In the genomic region with DNA sequence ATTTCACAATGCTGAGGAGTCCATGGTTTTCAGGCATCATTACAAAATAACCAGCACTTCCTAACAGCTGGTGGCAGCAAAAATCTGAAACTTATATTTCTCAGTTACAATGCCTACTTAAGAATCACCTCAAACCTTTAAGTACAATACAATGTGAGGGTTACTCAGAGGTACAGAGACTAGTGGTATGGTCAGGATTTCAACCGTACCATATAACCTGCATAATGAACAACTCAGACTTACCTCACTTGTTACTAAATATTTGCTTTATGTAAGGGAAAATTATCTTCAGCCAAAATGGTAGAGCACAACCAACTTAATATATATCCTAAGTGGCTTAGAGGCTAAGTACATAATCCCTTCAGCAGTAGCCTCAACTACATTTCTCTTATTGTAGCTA, we compare ENCODE assay signal across 19 cellular contexts.
"Had no signal": no experiment of that assay in that cellular context is flagged by ENCODE, and none has a peak within 500 bp of the region (broad histone marks: within the 10 kb centered on the region; RNA-seq: fewer than 3 reads in every experiment).

No MANE protein-coding gene starts in this region.

- H3K36me3 ChIP-seq: left ventricle myocardium inferior, lower lobe of right lung, right atrium auricular region, sigmoid colon had no signal

- H3K4me3 Mint-ChIP-seq: endodermal cell, immature natural killer cell, memory B cell, mesothelial cell of epicardium, natural killer cell, neural crest cell had no signal

- H3K27ac ChIP-seq: coronary artery, left ventricle myocardium inferior, lower lobe of right lung, right atrium auricular region, sigmoid colon had no signal

- H3K27me3 Mint-ChIP-seq: memory B cell had no signal

- H3K27me3 ChIP-seq: right atrium auricular region, sigmoid colon had no signal

- H3K36me3 Mint-ChIP-seq: mesothelial cell of epicardium, natural killer cell had no signal

- FAIRE-seq: small intestine had no signal

- H3K27ac Mint-ChIP-seq: endodermal cell, immature natural killer cell, memory B cell, mesothelial cell of epicardium, natural killer cell had no signal

- H3K4me1 ChIP-seq: lower lobe of right lung, right atrium auricular region, sigmoid colon had no signal

- DNase-seq: effector CD4-positive, alpha-beta T cell; endodermal cell; immature natural killer cell; left cardiac atrium; left ventricle myocardium inferior; lower lobe of right lung; natural killer cell; posterior cingulate gyrus; sigmoid colon; small intestine; stimulated activated CD4-positive, alpha-beta T cell treated with anti-CD3 and anti-CD28 coated beads, Interleukin-12 subunit alpha, Interleukin-12 subunit beta, amount 100 ng/mL, for 4 hours; stimulated activated naive CD4-positive, alpha-beta T cell; trophoblast cell had no signal

- ATAC-seq: esophagus mucosa, lower lobe of right lung, natural killer cell had no signal

- H3K4me3 ChIP-seq: coronary artery, left ventricle myocardium inferior, lower lobe of right lung, right atrium auricular region, sigmoid colon had no signal

- H3K9me3 Mint-ChIP-seq: endodermal cell, immature natural killer cell, memory B cell, mesothelial cell of epicardium, natural killer cell, neural crest cell had no signal

- H3K4me1 Mint-ChIP-seq: immature natural killer cell had no signal
